9 cellular contexts compared by ENCODE assay signal in genomic region chr5:174751154-174751990, GRCh38. TPM values are rescaled to one million over a fixed set of nuclear protein-coding genes. Genes with fewer than 3 reads are reported as not detected.
DNase-seq lines count a peak whose midpoint lies in the region; ATAC-seq and TF ChIP-seq lines count a peak whose summit lies in the region.
"Had no signal": no experiment of that assay in that cellular context is flagged by ENCODE, and none has a peak within 500 bp of the region (broad histone marks: within the 10 kb centered on the region; RNA-seq: fewer than 3 reads in every experiment).

No MANE protein-coding gene starts in this region.

- H3K4me1 ChIP-seq in HEK293 (ENCODE audit: control insufficient read depth, insufficient read depth, low read length) (no peaks in the 10 kb centered on the region), right atrium auricular region (peaks cover 0 to 11% of the 10 kb centered on the region in 2 donors)

- intact Hi-C loops in left colon (cut with DNase I, micrococcal nuclease): no loop called here

- CTCF ChIA-PET in HEK293 (lab: Yijun Ruan, JAX): interaction anchor here (0.6 to 1.8 kb wide), 4 partner anchors 41 to 1907 kb away, joined by 3 to 8 read pairs (median 4); no protein-coding TSS in a partner anchor

- H3K36me3 ChIP-seq in HEK293 (ENCODE audit: control insufficient read depth in 2 of 2, insufficient read depth in 1 of 2, low read length in 2 of 2) (no peaks in the 10 kb centered on the region), SK-N-MC (ENCODE audit: insufficient read depth, low read length) (no peaks in the 10 kb centered on the region), right atrium auricular region (no peaks in the 10 kb centered on the region)

- H3K9me3 ChIP-seq in HEK293 (ENCODE audit: control insufficient read depth, insufficient read depth, low read depth, low read length): no peaks in the 10 kb centered on the region
- no peaks in the 10 kb centered on the region for H3K9me3 ChIP-seq in SK-N-MC (ENCODE audit: low read depth, low read length)
- H3K9me3 ChIP-seq in right atrium auricular region: no peaks in the 10 kb centered on the region

- no peak for DNase-seq in SK-N-MC (ENCODE audit: low read depth, low spot score)
- no peak for DNase-seq in right atrium auricular region (ENCODE audit: low spot score)
- DNase-seq in skeletal muscle cell (ENCODE audit: low read depth): no peak
- no peak for DNase-seq in left colon
- no peak for DNase-seq in mucosa of gallbladder (ENCODE audit: low spot score)

- ATAC-seq in left colon: no peak
- ATAC-seq in GM18868 (IDR thresholded peaks at IDR 0.05; ENCODE audit: unreplicated experiment): no peak
- no peak for ATAC-seq in GM21737 (IDR thresholded peaks at IDR 0.05; ENCODE audit: unreplicated experiment)

- TF ChIP-seq CTCF in HEK293 (tag by site-specific recombination; IDR thresholded peaks at IDR 0.05) (peak; percentile 43; the same call in 1 of the 2 replicates), right atrium auricular region (IDR thresholded peaks at IDR 0.05) (no peak)

- H3K9ac ChIP-seq in SK-N-MC (ENCODE audit: insufficient read length): peak overlapping the region; percentile 85

- H3K27ac ChIP-seq in HEK293 (ENCODE audit: extremely low read depth, low read depth, low read length) (peak overlapping the region; percentile 84), SK-N-MC (peak overlapping the region; percentile 77), right atrium auricular region (no peak overlapping the region)

- H3K4me3 ChIP-seq in HEK293 (ENCODE audit: low read depth, low read length) (peak overlapping the region; percentile 54), SK-N-MC (peak overlapping the region; percentile 80), right atrium auricular region (peak overlapping the region; percentile 12 to 41), skeletal muscle cell (ENCODE audit: low read depth, low read length) (peak overlapping the region; percentile 33)

- no peaks in the 10 kb centered on the region for H3K27me3 ChIP-seq in right atrium auricular region

- POLR2A ChIA-PET in HEK293 (lab: Yijun Ruan, JAX): interaction anchor here (0.6 to 1.7 kb wide), 6 partner anchors 15 to 416 kb away, joined by 3 to 6 read pairs (median 4); no protein-coding TSS in a partner anchor

TF ChIP-seq in HEK293, 187 proteins besides CTCF, POLR2A, EP300 and RAD21 (continues in another document):
- TF ChIP-seq ZNF19 (tag by site-specific recombination; IDR thresholded peaks at IDR 0.05; ENCODE audit: low read depth): no peak
- TF ChIP-seq ZNF274 (IDR thresholded peaks at IDR 0.05; ENCODE audit: low read length): no peak
- no peak for TF ChIP-seq ZNF274 (tag by site-specific recombination; IDR thresholded peaks at IDR 0.05; ENCODE audit: borderline replicate concordance)
- no peak for TF ChIP-seq HOXA7 (CRISPR knock-in tag; IDR thresholded peaks at IDR 0.05; ENCODE audit: borderline replicate concordance)
- no peak for TF ChIP-seq HOXC10 (CRISPR knock-in tag; IDR thresholded peaks at IDR 0.05)
- TF ChIP-seq ZNF184 (tag by site-specific recombination; IDR thresholded peaks at IDR 0.05): peak; percentile 30; the same call in 1 of the 2 replicates
- TF ChIP-seq ZNF704 (tag by site-specific recombination; IDR thresholded peaks at IDR 0.05): no peak
- TF ChIP-seq ZNF302 (tag by site-specific recombination; IDR thresholded peaks at IDR 0.05; ENCODE audit: low read depth): no peak
- 0 out of 2 replicates have a peak, but pooled peaks have one; percentile 5 for TF ChIP-seq ZNF146 (tag by site-specific recombination; IDR thresholded peaks at IDR 0.05)
- TF ChIP-seq ZNF501 (tag by site-specific recombination; IDR thresholded peaks at IDR 0.05): no peak
- TF ChIP-seq ZNF555 (tag by site-specific recombination; conservative IDR thresholded peaks at IDR 0.05): no peak
- TF ChIP-seq REST (tag by site-specific recombination; IDR thresholded peaks at IDR 0.05): no peak
- no peak for TF ChIP-seq AEBP2 (tag by site-specific recombination; IDR thresholded peaks at IDR 0.05; ENCODE audit: borderline replicate concordance)
- TF ChIP-seq ZNF658 (tag by site-specific recombination; IDR thresholded peaks at IDR 0.05): no peak
- no peak for TF ChIP-seq ZNF433 (tag by site-specific recombination; IDR thresholded peaks at IDR 0.05; ENCODE audit: low read depth)
- TF ChIP-seq ZNF776 (tag by site-specific recombination; IDR thresholded peaks at IDR 0.05; ENCODE audit: borderline replicate concordance): no peak
- no peak for TF ChIP-seq ZNF514 (tag by site-specific recombination; IDR thresholded peaks at IDR 0.05)
- peak; percentile 17; the same call in 1 of the 2 replicates for TF ChIP-seq HIC1 (tag by site-specific recombination; IDR thresholded peaks at IDR 0.05)
- TF ChIP-seq ZNF513 (tag by site-specific recombination; IDR thresholded peaks at IDR 0.05): peak; percentile 37

RNA-seq across cellular contexts. Expression of gene MSX2, which starts 27.0 kb away (rescaled TPM):
- total RNA-seq in right atrium auricular region (1 to 10 TPM; 2.6 to 3.4 TPM), left colon (under 1 TPM; 0.40 to 0.81 TPM), mucosa of gallbladder (2.5 TPM)
- total RNA-seq: T-helper 1 cell treated with Interleukin-12 subunit alpha and Interleukin-12 subunit beta and Interleukin-4 antibody, amounts not matched to agents 30 ng/mL and 1 ng/mL, for 36 hours had no signal

Comparison
In these comparisons a context has a peak if more than half of its experiments do, and no peak if none do; other contexts are left out.
1. H3K27ac ChIP-seq: peak in HEK293 (single experiment) and SK-N-MC (single experiment); none in right atrium auricular region (0 of 2).
2. H3K4me3 ChIP-seq: peak in every context shown above with its lines; median percentile 80 in SK-N-MC; 54 in HEK293; 33 in skeletal muscle cell; 26 in right atrium auricular region.